1 cellular context compared by ENCODE assay signal in the genomic region with DNA sequence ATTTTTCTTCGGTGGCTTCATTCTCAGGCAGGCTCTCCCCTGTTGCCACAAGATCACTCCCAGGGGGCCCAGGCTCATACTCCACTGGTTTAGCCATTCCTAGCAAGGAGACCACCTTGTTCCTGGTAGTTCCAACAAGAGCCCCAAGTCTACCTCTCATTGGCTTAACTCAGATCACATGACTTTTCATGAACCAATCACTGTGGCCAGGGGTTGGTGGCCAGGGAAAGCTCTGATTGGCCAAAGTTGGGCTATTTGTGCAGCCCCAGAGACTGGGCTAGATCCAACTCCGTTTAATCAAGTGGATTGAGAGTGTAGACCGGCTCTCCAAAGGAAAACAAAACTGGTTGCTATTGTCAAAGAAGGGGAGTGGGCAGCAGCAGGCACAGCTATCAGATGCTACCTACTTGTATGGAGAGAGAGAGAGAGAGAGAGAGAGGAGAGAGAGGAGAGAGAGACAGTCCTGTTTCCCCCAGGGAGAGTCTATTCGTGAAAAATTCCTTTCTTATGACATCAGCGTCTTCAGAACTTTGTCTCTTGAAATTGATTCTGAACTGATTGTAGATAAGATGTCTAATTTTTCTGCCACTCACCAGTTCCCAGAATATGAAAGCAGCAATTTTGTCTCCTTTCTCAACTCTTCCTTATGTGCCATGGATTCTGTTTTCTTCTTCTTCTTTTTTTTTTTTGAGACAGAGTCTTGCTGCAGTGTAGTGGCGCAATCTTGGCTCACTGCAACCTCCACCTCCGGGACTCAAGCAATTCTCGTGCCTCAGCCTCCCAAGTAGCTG.
TF ChIP-seq lines count a peak whose summit lies in the region.

No MANE protein-coding gene starts in this region.

TF ChIP-seq in IMR-90, 13 proteins besides CTCF, POLR2A, EP300 and RAD21 (continued from another document):
- no peak for TF ChIP-seq MAFK (IDR thresholded peaks at IDR 0.05; ENCODE audit: low read depth, low read length)
- no peak for TF ChIP-seq MAZ (IDR thresholded peaks at IDR 0.05; ENCODE audit: borderline replicate concordance, low read depth, low read length)
- no peak for TF ChIP-seq BHLHE40 (IDR thresholded peaks at IDR 0.05; ENCODE audit: low read depth, low read length)
